In genomic region chr5:71905804-71906711, GRCh38 we compare ENCODE assay signal across 15 cellular contexts.
DNase-seq lines count a peak whose midpoint lies in the region; ATAC-seq and TF ChIP-seq lines count a peak whose summit lies in the region.
"Had no signal": no experiment of that assay in that cellular context is flagged by ENCODE, and none has a peak within 500 bp of the region (broad histone marks: within the 10 kb centered on the region; RNA-seq: fewer than 3 reads in every experiment).

No MANE protein-coding gene starts in this region.

- no peak for TF ChIP-seq CTCF in left ventricle myocardium inferior (IDR thresholded peaks at IDR 0.05; ENCODE audit: borderline replicate concordance)

- no peaks in the 10 kb centered on the region for H3K27me3 ChIP-seq in left ventricle myocardium inferior (ENCODE audit: low read depth)

- no peaks in the 10 kb centered on the region for H3K36me3 ChIP-seq in left ventricle myocardium inferior

- peaks cover 17% of the 10 kb centered on the region for H3K4me1 ChIP-seq in left ventricle myocardium inferior

- peaks cover 5% of the 10 kb centered on the region for H3K9me3 ChIP-seq in left ventricle myocardium inferior (replicated peaks)

- no peak overlapping the region for H3K27ac ChIP-seq in left ventricle myocardium inferior (replicated peaks)

- intact Hi-C loops in left cardiac atrium (cut with DNase I), result no loop called here
- intact Hi-C loops in left ventricle myocardium inferior (cut with micrococcal nuclease), result no loop called here

- ATAC-seq in left cardiac atrium (peak in 1 of 2 donors; percentile 24), GM21515 (IDR thresholded peaks at IDR 0.05; ENCODE audit: unreplicated experiment) (no peak), GM21529 (IDR thresholded peaks at IDR 0.05; ENCODE audit: unreplicated experiment) (no peak), GM19035 (IDR thresholded peaks at IDR 0.05; ENCODE audit: unreplicated experiment) (no peak)
- ATAC-seq: activated CD8-positive, alpha-beta memory T cell treated with anti-CD3 and anti-CD28 coated beads, Interleukin-2, amount 10 ng/mL, durations not matched to agents 7 days and 5 days; natural killer cell treated with Interleukin-12 subunit alpha and Interleukin-12 subunit beta and Interleukin-15 and Interleukin-18, amount 100 ng/mL, for 72 hours; stimulated activated naive CD8-positive, alpha-beta T cell treated with anti-CD3 and anti-CD28 coated beads, Interleukin-15, amount 100 ng/mL, for 72 hours had no signal

- H3K4me3 ChIP-seq in left ventricle myocardium inferior, result no peak overlapping the region

- DNase-seq in left cardiac atrium (peak; percentile 24), left ventricle myocardium inferior (no peak), SK-N-DZ (ENCODE audit: low spot score) (peak; percentile 49), left kidney (ENCODE audit: low read depth, low spot score) (peak; percentile 58), GM19238 (ENCODE audit: insufficient read length, low spot score) (no peak)
- DNase-seq: activated CD8-positive, alpha-beta memory T cell treated with anti-CD3 and anti-CD28 coated beads, Interleukin-2, amount 10 ng/mL, durations not matched to agents 7 days and 5 days; amygdala; KBM-7; NK-92 treated with Interleukin-12 subunit alpha and Interleukin-12 subunit beta, amount 100 ng/mL, for 24 hours; stimulated activated CD4-positive, alpha-beta T cell treated with anti-CD3 and anti-CD28 coated beads, Interleukin-2, amount 100 ng/mL, for 24 hours; stimulated activated naive CD8-positive, alpha-beta T cell treated with anti-CD3 and anti-CD28 coated beads, Interleukin-15, amount 100 ng/mL, for 72 hours had no signal

Comparison
In these comparisons a context has a peak if more than half of its experiments do, and no peak if none do; other contexts are left out.
1. DNase-seq: peak in left cardiac atrium (single experiment), SK-N-DZ (single experiment) and left kidney (single experiment); none in left ventricle myocardium inferior (single experiment) and GM19238 (single experiment).